24 cellular contexts compared by ENCODE assay signal in the genomic region with DNA sequence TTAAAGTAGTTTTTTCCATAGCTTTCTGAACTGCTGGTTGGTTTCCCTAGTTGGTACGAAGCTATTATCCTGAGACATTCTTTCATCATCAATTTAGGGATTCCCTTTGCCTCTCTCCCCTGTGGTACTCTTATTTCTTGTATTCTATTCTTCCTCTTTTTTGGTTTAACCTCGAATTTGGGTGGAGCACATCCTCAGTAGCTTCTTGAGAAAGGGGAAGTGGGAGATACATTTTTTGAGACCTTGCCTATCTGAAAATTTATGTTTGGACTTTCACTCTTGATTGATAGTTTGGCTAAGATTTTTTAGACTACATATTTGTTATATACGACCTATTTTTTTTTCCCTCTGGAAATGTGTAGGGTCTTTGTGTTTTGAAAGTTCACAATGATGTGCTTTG.
A peak's percentile ranks its signal among the peaks of the same experiment; 100 is the strongest.
DNase-seq lines count a peak whose midpoint lies in the region; ATAC-seq, FAIRE-seq and TF ChIP-seq lines count a peak whose summit lies in the region.
"Had no signal": no experiment of that assay in that cellular context is flagged by ENCODE, and none has a peak within 500 bp of the region (broad histone marks: within the 10 kb centered on the region; RNA-seq: fewer than 3 reads in every experiment).

No MANE protein-coding gene starts in this region.

- no peaks in the 10 kb centered on the region for H3K9me3 ChIP-seq in OCI-LY3 (ENCODE audit: insufficient read depth, low read length)
- H3K9me3 ChIP-seq in K562 (replicated peaks; ENCODE audit: control insufficient read depth, insufficient read depth, low read depth, low read length) = no peaks in the 10 kb centered on the region

- peak; percentile 56 to 69 for DNase-seq in AML-193 (lab: John Stamatoyannopoulos, UW)
- peak; percentile 21 for DNase-seq in KG1 (lab: John Stamatoyannopoulos, UW)
- no peak for DNase-seq in K562 (ENCODE audit: extremely low read depth in 1 of 4, low spot score in 3 of 4)
- no peak for DNase-seq in sciatic nerve (ENCODE audit: low spot score)
- no peak for DNase-seq in GM20000 (ENCODE audit: low spot score)
- DNase-seq: activated CD4-positive, alpha-beta T cell treated with anti-CD3 and anti-CD28 coated beads, Interleukin-2, amount 10 ng/mL, durations not matched to agents 7 days and 5 days; activated CD8-positive, alpha-beta memory T cell treated with anti-CD3 and anti-CD28 coated beads, Interleukin-2, amount 50 U/mL, for 4 hours; activated naive CD8-positive, alpha-beta T cell treated with anti-CD3 and anti-CD28 coated beads, Interleukin-2, amount 10 ng/mL, durations not matched to agents 7 days and 5 days; Calu3; dorsolateral prefrontal cortex; heart left ventricle; left colon; mesenchymal stem cell; NCI-H146; NCI-H524; retina; stimulated activated CD4-positive, alpha-beta T cell treated with anti-CD3 and anti-CD28 coated beads, Interleukin-4, amount 100 ng/mL, for 24 hours; stimulated activated naive CD8-positive, alpha-beta T cell treated with anti-CD3 and anti-CD28 coated beads, Interleukin-15, amount 100 ng/mL, for 72 hours; T-helper 1 cell; tibial artery had no signal

- H3K27ac ChIP-seq in OCI-LY3 (ENCODE audit: low read length) (no peak overlapping the region), K562 (ENCODE audit: extremely low read depth, low read depth, low read length) (no peak overlapping the region)
- H3K27ac ChIP-seq: dorsolateral prefrontal cortex, heart left ventricle, tibial artery had no signal

- H2AFZ ChIP-seq in OCI-LY3 (ENCODE audit: low read depth, low read length) (no peak overlapping the region), K562 (ENCODE audit: low read depth, low read length) (no peak overlapping the region)

- H3K27me3 ChIP-seq in OCI-LY3 (ENCODE audit: low read depth, low read length) = no peaks in the 10 kb centered on the region
- peaks cover 3 to 9% of the 10 kb centered on the region in 2 experiments; a peak in 3 of 5 replicates for H3K27me3 ChIP-seq in K562 (ENCODE audit: control insufficient read depth in 2 of 2, insufficient read depth in 2 of 2, low read length in 2 of 2)
- H3K27me3 ChIP-seq: dorsolateral prefrontal cortex, heart left ventricle, tibial artery had no signal

- TF ChIP-seq CTCF in OCI-LY3 (IDR thresholded peaks at IDR 0.05; ENCODE audit: low read depth, low read length) (no peak), K562 (IDR thresholded peaks at IDR 0.05 in 2 of 3, conservative IDR thresholded peaks at IDR 0.05 in 1 of 3; ENCODE audit: insufficient read depth in 2 of 3, low read depth in 1 of 3, low read length in 3 of 3) (no peak), GM20000 (IDR thresholded peaks at IDR 0.05; ENCODE audit: extremely low read depth, missing control alignments) (no peak)

- FAIRE-seq in K562 (lab: Jason Lieb, UNC) = no peak
- FAIRE-seq: A204.1 had no signal

- 0% methylated on average over 3 of the region's 3 CpGs for WGBS in K562 (ENCODE audit: insufficient coverage, low coverage, missing lambda C conversion rate)

- ATAC-seq in K562 = no peak
- no peak for ATAC-seq in sciatic nerve
- ATAC-seq in GM21717 (IDR thresholded peaks at IDR 0.05; ENCODE audit: unreplicated experiment) = no peak
- no peak for ATAC-seq in HG02852 (IDR thresholded peaks at IDR 0.05; ENCODE audit: unreplicated experiment)
- ATAC-seq: heart left ventricle; left colon; stimulated activated naive CD8-positive, alpha-beta T cell treated with anti-CD3 and anti-CD28 coated beads, Interleukin-15, amount 100 ng/mL, for 72 hours had no signal

- H3K9ac ChIP-seq in OCI-LY3 (ENCODE audit: low read length) (no peak overlapping the region), K562 (ENCODE audit: insufficient read depth in 1 of 2, low read depth in 2 of 2, low read length in 2 of 2) (no peak overlapping the region)

- TF ChIP-seq RAD21 in K562 (CRISPR knock-in tag; conservative IDR thresholded peaks at IDR 0.05 in 1 of 2, IDR thresholded peaks at IDR 0.05 in 1 of 2) = no peak

- in situ Hi-C loops in K562 (cut with MboI) = no loop called here

- POLR2A ChIA-PET in K562 (lab: Yijun Ruan, JAX) = interaction anchor here (0.7 to 2.3 kb wide), 3 partner anchors 8 to 175 kb away, joined by 3 to 7 read pairs (median 5); no protein-coding TSS in a partner anchor

- intact Hi-C loops in K562 (cut with micrococcal nuclease) (no loop called here), sciatic nerve (cut with DNase I) (no loop called here)

- H3K4me1 ChIP-seq in OCI-LY3 (ENCODE audit: low read length) (peaks cover 29% of the 10 kb centered on the region), K562 (replicated peaks in 1 of 2; ENCODE audit: control insufficient read depth in 2 of 2, insufficient read depth in 2 of 2, low read length in 2 of 2) (peaks cover 6 to 7% of the 10 kb centered on the region in 2 experiments; a peak in 4 of 5 replicates)
- H3K4me1 ChIP-seq: tibial artery had no signal

- H3K9me1 ChIP-seq in K562 (ENCODE audit: control insufficient read depth, insufficient read depth, low read length) = no peaks in the 10 kb centered on the region

- CTCF ChIA-PET in K562 (lab: Yijun Ruan, JAX; ENCODE audit: low intra/inter-chr PET ratio) = no interaction called here

- TF ChIP-seq EP300 in K562 (IDR thresholded peaks at IDR 0.05; ENCODE audit: low read length) = no peak

- no peak overlapping the region for H3K4me3 ChIP-seq in OCI-LY3 (ENCODE audit: low read length)
- no peak overlapping the region for H3K4me3 ChIP-seq in K562
- H3K4me3 ChIP-seq: dorsolateral prefrontal cortex, heart left ventricle, tibial artery had no signal

- H3K79me2 ChIP-seq in OCI-LY3 (ENCODE audit: low read length) (no peaks in the 10 kb centered on the region), K562 (ENCODE audit: control insufficient read depth, insufficient read depth, low read length) (no peaks in the 10 kb centered on the region)

- no peak for TF ChIP-seq POLR2A in K562 (conservative IDR thresholded peaks at IDR 0.05)

- H3K36me3 ChIP-seq in OCI-LY3 (replicated peaks; ENCODE audit: low read depth, low read length) (no peaks in the 10 kb centered on the region), K562 (ENCODE audit: control insufficient read depth, insufficient read depth, low read length) (no peaks in the 10 kb centered on the region)
- H3K36me3 ChIP-seq: heart left ventricle, tibial artery had no signal

- H4K20me1 ChIP-seq in OCI-LY3 (ENCODE audit: insufficient read depth, low read length) = no peaks in the 10 kb centered on the region
- no peaks in the 10 kb centered on the region for H4K20me1 ChIP-seq in K562 (replicated peaks; ENCODE audit: control insufficient read depth, insufficient read depth, low read length)

- BruUV-seq in K562 (replicated peaks; lab: Mats Ljungman, UMichigan) = no TSS peak

- H3K4me2 ChIP-seq in OCI-LY3 (ENCODE audit: low read length) = peak overlapping the region; percentile 15; the same call in 1 of the 2 replicates
- no peak overlapping the region for H3K4me2 ChIP-seq in K562 (ENCODE audit: insufficient read depth, low read length)

TF ChIP-seq in K562, 482 proteins besides CTCF, POLR2A, EP300 and RAD21 (continues in another document):
- peak; percentile 65 for TF ChIP-seq MEIS2 (IDR thresholded peaks at IDR 0.05; ENCODE audit: partially characterized antibody)
- no peak for TF ChIP-seq ZNF644 (tag; IDR thresholded peaks at IDR 0.05; ENCODE audit: low read depth)
- TF ChIP-seq PHB (CRISPR knock-in tag; IDR thresholded peaks at IDR 0.05) = no peak
- TF ChIP-seq SPI1 (IDR thresholded peaks at IDR 0.05; ENCODE audit: borderline replicate concordance, low read depth, low read length) = peak; percentile 95
- no peak for TF ChIP-seq KDM2B (CRISPR knock-in tag; IDR thresholded peaks at IDR 0.05)
- TF ChIP-seq SREBF1 (IDR thresholded peaks at IDR 0.05; ENCODE audit: borderline replicate concordance, low read depth, low read length) = no peak
- TF ChIP-seq, protein P1, sequence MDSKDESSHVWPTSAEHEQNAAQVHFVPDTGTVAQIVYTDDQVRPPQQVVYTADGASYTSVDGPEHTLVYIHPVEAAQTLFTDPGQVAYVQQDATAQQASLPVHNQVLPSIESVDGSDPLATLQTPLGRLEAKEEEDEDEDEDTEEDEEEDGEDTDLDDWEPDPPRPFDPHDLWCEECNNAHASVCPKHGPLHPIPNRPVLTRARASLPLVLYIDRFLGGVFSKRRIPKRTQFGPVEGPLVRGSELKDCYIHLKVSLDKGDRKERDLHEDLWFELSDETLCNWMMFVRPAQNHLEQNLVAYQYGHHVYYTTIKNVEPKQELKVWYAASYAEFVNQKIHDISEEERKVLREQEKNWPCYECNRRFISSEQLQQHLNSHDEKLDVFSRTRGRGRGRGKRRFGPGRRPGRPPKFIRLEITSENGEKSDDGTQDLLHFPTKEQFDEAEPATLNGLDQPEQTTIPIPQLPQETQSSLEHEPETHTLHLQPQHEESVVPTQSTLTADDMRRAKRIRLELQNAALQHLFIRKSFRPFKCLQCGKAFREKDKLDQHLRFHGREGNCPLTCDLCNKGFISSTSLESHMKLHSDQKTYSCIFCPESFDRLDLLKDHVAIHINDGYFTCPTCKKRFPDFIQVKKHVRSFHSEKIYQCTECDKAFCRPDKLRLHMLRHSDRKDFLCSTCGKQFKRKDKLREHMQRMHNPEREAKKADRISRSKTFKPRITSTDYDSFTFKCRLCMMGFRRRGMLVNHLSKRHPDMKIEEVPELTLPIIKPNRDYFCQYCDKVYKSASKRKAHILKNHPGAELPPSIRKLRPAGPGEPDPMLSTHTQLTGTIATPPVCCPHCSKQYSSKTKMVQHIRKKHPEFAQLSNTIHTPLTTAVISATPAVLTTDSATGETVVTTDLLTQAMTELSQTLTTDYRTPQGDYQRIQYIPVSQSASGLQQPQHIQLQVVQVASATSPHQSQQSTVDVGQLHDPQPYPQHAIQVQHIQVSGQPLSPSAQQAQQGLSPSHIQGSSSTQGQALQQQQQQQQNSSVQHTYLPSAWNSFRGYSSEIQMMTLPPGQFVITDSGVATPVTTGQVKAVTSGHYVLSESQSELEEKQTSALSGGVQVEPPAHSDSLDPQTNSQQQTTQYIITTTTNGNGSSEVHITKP (IDR thresholded peaks at IDR 0.05; ENCODE audit: partially characterized antibody) = no peak
- TF ChIP-seq TCFL5 (CRISPR knock-in tag; conservative IDR thresholded peaks at IDR 0.05) = no peak

Comparison
In these comparisons a context has a peak if more than half of its experiments do, and no peak if none do; other contexts are left out.
1. DNase-seq: peak in AML-193 (2 of 2) and KG1 (single experiment); none in K562 (0 of 4), sciatic nerve (single experiment) and GM20000 (single experiment).